ENCODE assay signal across 29 cellular contexts in the genomic region with DNA sequence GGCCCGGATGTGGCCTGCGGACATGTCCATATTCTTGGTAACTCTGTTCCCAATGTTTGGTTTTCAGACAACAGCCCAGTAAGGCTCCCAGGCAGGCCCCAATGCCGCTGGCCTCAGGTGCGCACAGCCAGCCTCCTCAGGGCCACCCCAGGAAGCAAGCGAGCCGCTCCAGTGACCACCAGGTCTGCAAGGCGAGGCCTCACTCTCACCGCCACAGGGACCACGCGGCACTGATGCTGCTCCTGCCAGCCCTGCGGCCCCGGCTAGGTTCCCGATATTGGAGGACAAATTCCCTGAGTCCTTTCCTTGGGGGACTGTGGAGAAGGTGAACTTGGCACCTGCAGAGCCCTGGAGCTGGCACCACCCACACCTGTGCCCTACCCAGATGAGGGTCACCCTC. TPM values are rescaled to one million over a fixed set of nuclear protein-coding genes. Genes with fewer than 3 reads are reported as not detected.
"Had no signal": no experiment of that assay in that cellular context is flagged by ENCODE, and none has a peak within 500 bp of the region (broad histone marks: within the 10 kb centered on the region; RNA-seq: fewer than 3 reads in every experiment).

No MANE protein-coding gene starts in this region.

- H3K4me3 Mint-ChIP-seq: dendritic cell treated with granulocyte-macrophage colony-stimulating factor and Interleukin-4, amounts not matched to agents 40 ng/mL and 50 ng/mL, for 4 days; effector memory CD8-positive, alpha-beta T cell; endodermal cell had no signal

- ATAC-seq: effector memory CD8-positive, alpha-beta T cell; esophagus mucosa; gastrocnemius medialis; left cardiac atrium; left lung; left ventricle myocardium superior; lower lobe of right lung had no signal

- H3K27me3 Mint-ChIP-seq: dendritic cell treated with granulocyte-macrophage colony-stimulating factor and Interleukin-4, amounts not matched to agents 40 ng/mL and 50 ng/mL, for 4 days; effector memory CD8-positive, alpha-beta T cell had no signal

- H3K4me1 ChIP-seq: colonic mucosa, gastrocnemius medialis, left lung, lower lobe of right lung had no signal

- H3K79me2 ChIP-seq: hepatocyte had no signal

- H3K27ac ChIP-seq: colonic mucosa, epithelial cell of prostate, esophagus squamous epithelium, gastrocnemius medialis, hepatocyte, left lung, lower lobe of right lung had no signal

- H3K9me3 Mint-ChIP-seq: dendritic cell treated with granulocyte-macrophage colony-stimulating factor and Interleukin-4, amounts not matched to agents 40 ng/mL and 50 ng/mL, for 4 days; effector memory CD8-positive, alpha-beta T cell; endodermal cell had no signal

- DNase-seq: colonic mucosa; cortex of kidney; effector CD8-positive, alpha-beta T cell; effector memory CD8-positive, alpha-beta T cell; endodermal cell; erythroblast; esophagus squamous epithelium; foreskin fibroblast; foreskin melanocyte; gastrocnemius medialis; glutamatergic neuron; head of caudate nucleus; hypothalamus; left cardiac atrium; left ventricle myocardium superior; lower lobe of right lung; mesendoderm; midbrain had no signal

- H3K27ac Mint-ChIP-seq: dendritic cell treated with granulocyte-macrophage colony-stimulating factor and Interleukin-4, amounts not matched to agents 40 ng/mL and 50 ng/mL, for 4 days; endodermal cell had no signal

- H2AFZ ChIP-seq: hepatocyte had no signal

- H3K4me1 Mint-ChIP-seq: endodermal cell had no signal

- H3K27me3 ChIP-seq: colonic mucosa, esophagus squamous epithelium, gastrocnemius medialis, hepatocyte, left lung had no signal

- H3K9me3 ChIP-seq: colonic mucosa, esophagus squamous epithelium, gastrocnemius medialis, left lung, lower lobe of right lung had no signal

- H3K36me3 ChIP-seq: colonic mucosa had no signal

- H3K4me2 ChIP-seq: hepatocyte had no signal

- H3K4me3 ChIP-seq: colonic mucosa, esophagus squamous epithelium, gastrocnemius medialis, hepatocyte, left lung, lower lobe of right lung had no signal

RNA-seq across cellular contexts. Expression of a gene that starts 19.0 kb away (rescaled TPM):
- total RNA-seq: esophagus mucosa, esophagus squamous epithelium, hepatocyte, kidney epithelial cell, lower lobe of right lung, lung microvascular endothelial cell, mononuclear cell had no signal

RNA-seq across cellular contexts. Expression of a gene that starts 21.6 kb away (rescaled TPM):
- total RNA-seq: dermis microvascular lymphatic vessel endothelial cell, esophagus mucosa, esophagus squamous epithelium, hepatocyte, lower leg skin, lower lobe of right lung, mononuclear cell had no signal

RNA-seq across cellular contexts. Expression of a gene that starts 26.2 kb away (rescaled TPM):
- total RNA-seq: kidney epithelial cell, mononuclear cell had no signal
- polyA plus RNA-seq: keratinocyte had no signal
